16 cellular contexts compared by ENCODE assay signal in genomic region chr6:146339716-146340115, GRCh38.
A peak's percentile ranks its signal among the peaks of the same experiment; 100 is the strongest.
DNase-seq lines count a peak whose midpoint lies in the region; ATAC-seq, FAIRE-seq and TF ChIP-seq lines count a peak whose summit lies in the region.
"Had no signal": no experiment of that assay in that cellular context is flagged by ENCODE, and none has a peak within 500 bp of the region (broad histone marks: within the 10 kb centered on the region; RNA-seq: fewer than 3 reads in every experiment).

No MANE protein-coding gene starts in this region.

- H3K4me3 Mint-ChIP-seq in osteocyte (ENCODE audit: unreplicated experiment) = no peak overlapping the region
- H3K4me3 Mint-ChIP-seq: activated naive CD8-positive, alpha-beta T cell; dendritic cell treated with granulocyte-macrophage colony-stimulating factor and Interleukin-4, amounts not matched to agents 40 ng/mL and 50 ng/mL, for 4 days; neural progenitor cell; type B pancreatic cell had no signal

- no peak overlapping the region for H2AFZ ChIP-seq in HepG2 (ENCODE audit: low read length)
- H2AFZ ChIP-seq in K562 (ENCODE audit: low read depth, low read length) = no peak overlapping the region
- H2AFZ ChIP-seq: neural progenitor cell had no signal

- FAIRE-seq in HepG2 (lab: Jason Lieb, UNC) = no peak
- no peak for FAIRE-seq in K562 (lab: Jason Lieb, UNC)
- no peak for FAIRE-seq in urothelium cell line (lab: Jason Lieb, UNC)
- FAIRE-seq: A204.1 had no signal

- ATAC-seq in HepG2 = no peak
- ATAC-seq in right lobe of liver = no peak
- no peak for ATAC-seq in K562
- no peak for ATAC-seq in HG03460 (IDR thresholded peaks at IDR 0.05; ENCODE audit: unreplicated experiment)

- in situ Hi-C loops in HepG2 (cut with HindIII; ENCODE audit: extremely low pct_ligation_motif_present, low pct_unique_long_range_greater_than_20kb) = no loop called here
- in situ Hi-C loops in K562 (cut with MboI) = no loop called here

- H3K4me2 ChIP-seq in HepG2 (ENCODE audit: low read depth, low read length) = no peak overlapping the region
- H3K4me2 ChIP-seq in K562 (ENCODE audit: insufficient read depth, low read length) = peak overlapping the region; percentile 24; the same call in 1 of the 2 replicates
- H3K4me2 ChIP-seq: neural progenitor cell had no signal

- no peak overlapping the region for H3K27ac ChIP-seq in HepG2 (ENCODE audit: extremely low read length, insufficient read depth, low read length)
- no peak overlapping the region for H3K27ac ChIP-seq in right lobe of liver
- no peak overlapping the region for H3K27ac ChIP-seq in K562 (ENCODE audit: extremely low read depth, low read depth, low read length)
- H3K27ac ChIP-seq: neural progenitor cell had no signal

- H3K4me1 Mint-ChIP-seq in osteocyte (ENCODE audit: unreplicated experiment) = no peaks in the 10 kb centered on the region

- DNase-seq in HepG2 (ENCODE audit: low spot score) = no peak
- DNase-seq in right lobe of liver = no peak
- DNase-seq in K562 (ENCODE audit: extremely low read depth in 1 of 4, low spot score in 3 of 4) = no peak
- DNase-seq in iPS-NIHi11 (ENCODE audit: low spot score) = peak; percentile 9
- peak; percentile 22 for DNase-seq in urothelium cell line (ENCODE audit: low spot score)
- DNase-seq in hypothalamus (lab: John Stamatoyannopoulos, UW) = no peak
- no peak for DNase-seq in osteocyte (ENCODE audit: extremely low spot score, unreplicated experiment)
- DNase-seq: activated CD8-positive, alpha-beta memory T cell treated with anti-CD3 and anti-CD28 coated beads, Interleukin-2, amount 50 U/mL, for 48 hours; Caco-2; glutamatergic neuron had no signal

- 9% methylated on average over 4 of the region's 4 CpGs for WGBS in HepG2 (ENCODE audit: low lambda C conversion rate)
- 27% methylated on average over 4 of the region's 4 CpGs for WGBS in right lobe of liver (ENCODE audit: insufficient coverage, low coverage, low lambda C conversion rate, missing lambda C conversion rate)
- WGBS in K562 (ENCODE audit: insufficient coverage, low coverage, missing lambda C conversion rate) = 1% methylated on average over 4 of the region's 4 CpGs

- no peaks in the 10 kb centered on the region for H3K79me2 ChIP-seq in HepG2 (ENCODE audit: insufficient read depth, low read length)
- no peaks in the 10 kb centered on the region for H3K79me2 ChIP-seq in K562 (ENCODE audit: control insufficient read depth, insufficient read depth, low read length)

- no peak for TF ChIP-seq CTCF in HepG2 (CRISPR knock-in tag; IDR thresholded peaks at IDR 0.05)
- no peak for TF ChIP-seq CTCF in right lobe of liver (IDR thresholded peaks at IDR 0.05)
- no peak for TF ChIP-seq CTCF in K562 (IDR thresholded peaks at IDR 0.05 in 2 of 3, conservative IDR thresholded peaks at IDR 0.05 in 1 of 3; ENCODE audit: insufficient read depth in 2 of 3, low read depth in 1 of 3, low read length in 3 of 3)
- no peak for TF ChIP-seq CTCF in osteocyte (IDR thresholded peaks at IDR 0.05)

- no peaks in the 10 kb centered on the region for H3K27me3 ChIP-seq in HepG2 (ENCODE audit: control insufficient read depth in 1 of 2, insufficient read depth in 2 of 2, low read length in 2 of 2)
- no peaks in the 10 kb centered on the region for H3K27me3 ChIP-seq in right lobe of liver
- H3K27me3 ChIP-seq in K562 (ENCODE audit: control insufficient read depth in 2 of 2, insufficient read depth in 2 of 2, low read length in 2 of 2) = no peaks in the 10 kb centered on the region
- H3K27me3 ChIP-seq: neural progenitor cell had no signal

- no peaks in the 10 kb centered on the region for H3K9me3 Mint-ChIP-seq in osteocyte (ENCODE audit: unreplicated experiment)
- H3K9me3 Mint-ChIP-seq: dendritic cell treated with granulocyte-macrophage colony-stimulating factor and Interleukin-4, amounts not matched to agents 40 ng/mL and 50 ng/mL, for 4 days; type B pancreatic cell had no signal

- TF ChIP-seq RAD21 in HepG2 (CRISPR knock-in tag; IDR thresholded peaks at IDR 0.05) (no peak), K562 (CRISPR knock-in tag; conservative IDR thresholded peaks at IDR 0.05 in 1 of 2, IDR thresholded peaks at IDR 0.05 in 1 of 2) (no peak)

- H3K9me3 ChIP-seq in HepG2 (ENCODE audit: low read length) (no peaks in the 10 kb centered on the region), right lobe of liver (no peaks in the 10 kb centered on the region), K562 (replicated peaks; ENCODE audit: control insufficient read depth, insufficient read depth, low read depth, low read length) (no peaks in the 10 kb centered on the region)
- H3K9me3 ChIP-seq: Caco-2 had no signal

- H3K9me1 ChIP-seq in K562 (ENCODE audit: control insufficient read depth, insufficient read depth, low read length) = no peaks in the 10 kb centered on the region

- TF ChIP-seq POLR2A in HepG2 (IDR thresholded peaks at IDR 0.05; ENCODE audit: insufficient read depth in 1 of 2, low read depth in 2 of 2, low read length in 2 of 2) (no peak), right lobe of liver (IDR thresholded peaks at IDR 0.05) (no peak), K562 (conservative IDR thresholded peaks at IDR 0.05) (no peak)

- TF ChIP-seq EP300 in HepG2 (IDR thresholded peaks at IDR 0.05; ENCODE audit: low read depth in 2 of 2, low read length in 2 of 2) (no peak), HepG2 (CRISPR knock-in tag; IDR thresholded peaks at IDR 0.05; ENCODE audit: borderline replicate concordance) (no peak), K562 (IDR thresholded peaks at IDR 0.05; ENCODE audit: low read length) (no peak)

- H3K4me1 ChIP-seq in HepG2 (ENCODE audit: insufficient read depth, low read length) (no peaks in the 10 kb centered on the region), right lobe of liver (no peaks in the 10 kb centered on the region), K562 (replicated peaks in 1 of 2; ENCODE audit: control insufficient read depth in 2 of 2, insufficient read depth in 2 of 2, low read length in 2 of 2) (no peaks in the 10 kb centered on the region)
- H3K4me1 ChIP-seq: Caco-2, neural progenitor cell had no signal

- BruUV-seq in HepG2 (replicated peaks; lab: Mats Ljungman, UMichigan) = no TSS peak
- BruUV-seq in K562 (replicated peaks; lab: Mats Ljungman, UMichigan) = no TSS peak

- intact Hi-C loops in HepG2 (cut with micrococcal nuclease; ENCODE audit: unreplicated experiment) (no loop called here), right lobe of liver (cut with DNase I) (no loop called here), K562 (cut with micrococcal nuclease) (no loop called here)

- H3K36me3 ChIP-seq in HepG2 (replicated peaks in 1 of 2; ENCODE audit: control insufficient read depth in 1 of 2, insufficient read depth in 2 of 2, low read length in 2 of 2) = no peaks in the 10 kb centered on the region
- H3K36me3 ChIP-seq in right lobe of liver = no peaks in the 10 kb centered on the region
- H3K36me3 ChIP-seq in K562 (ENCODE audit: control insufficient read depth, insufficient read depth, low read length) = no peaks in the 10 kb centered on the region
- H3K36me3 ChIP-seq: neural progenitor cell had no signal

- POLR2A ChIA-PET in HepG2 (lab: Yijun Ruan, JAX) (no interaction called here), K562 (lab: Yijun Ruan, JAX) (interaction anchor here (1.0 to 1.1 kb wide), 2 partner anchors 36 to 152 kb away, joined by 3 read pairs; no protein-coding TSS in a partner anchor)

- H3K36me3 Mint-ChIP-seq in osteocyte (ENCODE audit: unreplicated experiment) = no peaks in the 10 kb centered on the region
- H3K36me3 Mint-ChIP-seq: activated naive CD8-positive, alpha-beta T cell; neural progenitor cell; type B pancreatic cell had no signal

- no peak overlapping the region for H3K4me3 ChIP-seq in HepG2 (replicated peaks in 1 of 3; ENCODE audit: insufficient read depth in 1 of 3, low read depth in 2 of 3, low read length in 3 of 3)
- H3K4me3 ChIP-seq in right lobe of liver = no peak overlapping the region
- H3K4me3 ChIP-seq in K562 = no peak overlapping the region
- H3K4me3 ChIP-seq: neural progenitor cell had no signal

- CTCF ChIA-PET in HepG2 (lab: Yijun Ruan, JAX; ENCODE audit: low intra/inter-chr PET ratio, low total read pairs) = no interaction called here
- CTCF ChIA-PET in K562 (lab: Yijun Ruan, JAX; ENCODE audit: low intra/inter-chr PET ratio) = no interaction called here

- H4K20me1 ChIP-seq in HepG2 (ENCODE audit: insufficient read depth, low read length) (no peaks in the 10 kb centered on the region), K562 (replicated peaks; ENCODE audit: control insufficient read depth, insufficient read depth, low read length) (no peaks in the 10 kb centered on the region)

- H3K9ac ChIP-seq in HepG2 (ENCODE audit: insufficient read depth, low read depth, low read length) (no peak overlapping the region), K562 (ENCODE audit: insufficient read depth in 1 of 2, low read depth in 2 of 2, low read length in 2 of 2) (no peak overlapping the region)
- H3K9ac ChIP-seq: neural progenitor cell had no signal

- no peaks in the 10 kb centered on the region for H3K27me3 Mint-ChIP-seq in osteocyte (ENCODE audit: unreplicated experiment)
- H3K27me3 Mint-ChIP-seq: activated naive CD8-positive, alpha-beta T cell; dendritic cell treated with granulocyte-macrophage colony-stimulating factor and Interleukin-4, amounts not matched to agents 40 ng/mL and 50 ng/mL, for 4 days; type B pancreatic cell had no signal

- H3K27ac Mint-ChIP-seq in osteocyte (ENCODE audit: unreplicated experiment) = no peak overlapping the region
- H3K27ac Mint-ChIP-seq: activated naive CD8-positive, alpha-beta T cell; dendritic cell treated with granulocyte-macrophage colony-stimulating factor and Interleukin-4, amounts not matched to agents 40 ng/mL and 50 ng/mL, for 4 days; neural progenitor cell; type B pancreatic cell had no signal

TF ChIP-seq in HepG2, 621 proteins besides CTCF, POLR2A, EP300 and RAD21:
- TF ChIP-seq NFE2L2 (IDR thresholded peaks at IDR 0.05; ENCODE audit: low read length) = peak; percentile 59; the same call in 1 of the 2 replicates
- no peak for TF ChIP-seq NPAS2 (CRISPR knock-in tag; IDR thresholded peaks at IDR 0.05; ENCODE audit: borderline replicate concordance)

TF ChIP-seq in K562, 482 proteins besides CTCF, POLR2A, EP300 and RAD21 (continues in another document):
- TF ChIP-seq NFRKB (IDR thresholded peaks at IDR 0.05; ENCODE audit: low read depth) (no peak), PATZ1 (CRISPR knock-in tag; IDR thresholded peaks at IDR 0.05; ENCODE audit: borderline replicate concordance) (no peak)

Comparison
In these comparisons a context has a peak if more than half of its experiments do, and no peak if none do; other contexts are left out.
1. DNase-seq: peak in iPS-NIHi11 (single experiment) and urothelium cell line (single experiment); none in HepG2 (single experiment), right lobe of liver (0 of 3), K562 (0 of 4), hypothalamus (0 of 51) and osteocyte (single experiment).
2. Of the 241 proteins assayed by ChIP-seq in both HepG2 and K562: peak only in HepG2: none; only in K562: MAFF, MAFG, MAFK, NFE2 and NFE2L1; in both: none; in neither: 236.